In the genomic region with DNA sequence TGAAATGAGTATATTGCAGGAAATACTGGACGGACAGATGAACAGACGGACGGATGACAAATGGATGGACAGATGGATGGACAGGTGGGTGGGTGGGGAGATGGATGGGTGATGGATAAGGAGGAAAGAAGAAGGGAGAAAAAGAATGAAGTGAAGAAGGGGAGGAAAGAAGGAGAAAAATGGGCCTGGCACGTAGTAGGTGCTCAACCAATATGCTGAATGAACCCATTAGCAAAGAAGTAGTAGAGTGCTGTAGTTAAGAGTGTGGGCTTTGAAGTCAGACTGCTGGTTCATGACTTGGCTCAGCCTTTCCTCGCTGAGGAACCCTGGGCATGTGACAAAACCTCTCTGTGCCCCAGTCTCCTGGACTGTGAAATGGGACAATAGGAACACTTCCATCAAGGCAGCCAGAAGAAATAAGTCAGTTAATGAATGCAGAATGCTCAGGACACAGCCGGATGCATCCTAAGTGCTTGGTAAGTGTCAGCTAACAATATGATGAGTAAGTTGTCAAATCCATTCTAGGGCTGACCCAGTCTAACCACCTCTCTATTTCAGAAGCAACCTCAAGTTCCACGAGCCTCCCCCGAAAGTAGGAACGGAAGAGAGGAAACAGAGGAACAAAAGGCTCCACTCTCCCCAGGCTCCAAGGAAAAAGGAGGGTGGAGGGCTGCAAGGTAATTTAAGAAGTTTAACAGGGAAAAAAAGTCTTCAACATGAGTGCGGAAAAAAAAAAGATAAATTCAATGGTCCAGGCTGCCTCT, we compare ENCODE assay signal across 1 cellular context.
TF ChIP-seq lines count a peak whose summit lies in the region.

No MANE protein-coding gene starts in this region.

TF ChIP-seq in GM23338, 12 proteins besides CTCF, POLR2A, EP300 and RAD21:
- TF ChIP-seq ZNF114 (CRISPR knock-in tag; IDR thresholded peaks at IDR 0.05), result no peak
- no peak for TF ChIP-seq ZNF462 (CRISPR knock-in tag; IDR thresholded peaks at IDR 0.05)
- no peak for TF ChIP-seq POLR2AphosphoS5 (IDR thresholded peaks at IDR 0.05; ENCODE audit: low read depth)
- no peak for TF ChIP-seq EZH2 (IDR thresholded peaks at IDR 0.05; ENCODE audit: low read depth, unreplicated experiment)
- no peak for TF ChIP-seq JUNB (IDR thresholded peaks at IDR 0.05; ENCODE audit: unreplicated experiment)
- TF ChIP-seq REST (IDR thresholded peaks at IDR 0.05; ENCODE audit: unreplicated experiment), result no peak
- no peak for TF ChIP-seq NANOG (IDR thresholded peaks at IDR 0.05; ENCODE audit: borderline replicate concordance)
- no peak for TF ChIP-seq STAT1 (IDR thresholded peaks at IDR 0.05; ENCODE audit: unreplicated experiment)
- TF ChIP-seq ETS1 (IDR thresholded peaks at IDR 0.05), result no peak
- no peak for TF ChIP-seq ZNF331 (CRISPR knock-in tag; IDR thresholded peaks at IDR 0.05; ENCODE audit: low read depth)
- no peak for TF ChIP-seq CREB1 (CRISPR knock-in tag; IDR thresholded peaks at IDR 0.05; ENCODE audit: low read depth)
- TF ChIP-seq EZH2phosphoT487 (IDR thresholded peaks at IDR 0.05; ENCODE audit: unreplicated experiment), result no peak
TF ChIP-seq in GM23338: peak in this region for 0.
